1 cellular context compared by ENCODE assay signal in the genomic region with DNA sequence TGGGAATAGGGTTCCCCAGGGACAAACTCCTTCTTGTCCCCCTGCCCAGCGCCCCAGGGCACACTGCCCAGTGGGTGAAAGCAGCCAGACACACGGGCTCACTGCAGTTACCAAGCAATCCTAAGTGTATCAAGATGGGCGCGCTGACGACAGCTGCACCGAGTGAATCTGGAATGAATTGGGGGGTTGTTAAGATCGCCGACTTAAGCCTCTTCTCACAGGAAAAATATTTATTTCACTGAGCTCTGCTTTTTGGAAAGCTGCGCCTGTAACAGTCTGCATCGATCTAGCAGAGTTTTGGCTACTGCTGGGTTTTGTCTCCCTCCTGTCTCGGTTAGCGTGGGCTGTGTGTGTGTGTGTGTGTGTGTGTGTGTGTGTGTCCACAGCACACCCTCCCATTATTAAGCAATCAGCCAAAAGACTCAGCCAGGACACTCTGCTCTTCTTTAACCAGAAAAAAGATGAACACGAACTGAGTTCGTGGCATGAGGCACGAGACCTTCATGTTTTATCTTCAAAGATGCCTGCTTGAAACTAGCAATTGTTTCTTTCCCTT.
TF ChIP-seq lines count a peak whose summit lies in the region.

No MANE protein-coding gene starts in this region.

TF ChIP-seq in HEK293, 187 proteins besides CTCF, POLR2A, EP300 and RAD21 (continued from another document):
- TF ChIP-seq, protein P1, sequence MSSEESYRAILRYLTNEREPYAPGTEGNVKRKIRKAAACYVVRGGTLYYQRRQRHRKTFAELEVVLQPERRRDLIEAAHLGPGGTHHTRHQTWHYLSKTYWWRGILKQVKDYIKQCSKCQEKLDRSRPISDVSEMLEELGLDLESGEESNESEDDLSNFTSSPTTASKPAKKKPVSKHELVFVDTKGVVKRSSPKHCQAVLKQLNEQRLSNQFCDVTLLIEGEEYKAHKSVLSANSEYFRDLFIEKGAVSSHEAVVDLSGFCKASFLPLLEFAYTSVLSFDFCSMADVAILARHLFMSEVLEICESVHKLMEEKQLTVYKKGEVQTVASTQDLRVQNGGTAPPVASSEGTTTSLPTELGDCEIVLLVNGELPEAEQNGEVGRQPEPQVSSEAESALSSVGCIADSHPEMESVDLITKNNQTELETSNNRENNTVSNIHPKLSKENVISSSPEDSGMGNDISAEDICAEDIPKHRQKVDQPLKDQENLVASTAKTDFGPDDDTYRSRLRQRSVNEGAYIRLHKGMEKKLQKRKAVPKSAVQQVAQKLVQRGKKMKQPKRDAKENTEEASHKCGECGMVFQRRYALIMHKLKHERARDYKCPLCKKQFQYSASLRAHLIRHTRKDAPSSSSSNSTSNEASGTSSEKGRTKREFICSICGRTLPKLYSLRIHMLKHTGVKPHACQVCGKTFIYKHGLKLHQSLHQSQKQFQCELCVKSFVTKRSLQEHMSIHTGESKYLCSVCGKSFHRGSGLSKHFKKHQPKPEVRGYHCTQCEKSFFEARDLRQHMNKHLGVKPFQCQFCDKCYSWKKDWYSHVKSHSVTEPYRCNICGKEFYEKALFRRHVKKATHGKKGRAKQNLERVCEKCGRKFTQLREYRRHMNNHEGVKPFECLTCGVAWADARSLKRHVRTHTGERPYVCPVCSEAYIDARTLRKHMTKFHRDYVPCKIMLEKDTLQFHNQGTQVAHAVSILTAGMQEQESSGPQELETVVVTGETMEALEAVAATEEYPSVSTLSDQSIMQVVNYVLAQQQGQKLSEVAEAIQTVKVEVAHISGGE (tag by site-specific recombination; conservative IDR thresholded peaks at IDR 0.05; ENCODE audit: low read depth), result no peak
TF ChIP-seq in HEK293: peak in this region for 3.
